1 cellular context compared by ENCODE assay signal in genomic region chr10:130136214-130137076, GRCh38.
TF ChIP-seq lines count a peak whose summit lies in the region.

Gene GLRX3 (plus strand): TSS chr10:130136391. CDS start chr10:130136421, 30 bp downstream.

TF ChIP-seq in HepG2, 621 proteins besides CTCF, POLR2A, EP300 and RAD21 (continued from another document and continues in another):
- TF ChIP-seq, protein P1, sequence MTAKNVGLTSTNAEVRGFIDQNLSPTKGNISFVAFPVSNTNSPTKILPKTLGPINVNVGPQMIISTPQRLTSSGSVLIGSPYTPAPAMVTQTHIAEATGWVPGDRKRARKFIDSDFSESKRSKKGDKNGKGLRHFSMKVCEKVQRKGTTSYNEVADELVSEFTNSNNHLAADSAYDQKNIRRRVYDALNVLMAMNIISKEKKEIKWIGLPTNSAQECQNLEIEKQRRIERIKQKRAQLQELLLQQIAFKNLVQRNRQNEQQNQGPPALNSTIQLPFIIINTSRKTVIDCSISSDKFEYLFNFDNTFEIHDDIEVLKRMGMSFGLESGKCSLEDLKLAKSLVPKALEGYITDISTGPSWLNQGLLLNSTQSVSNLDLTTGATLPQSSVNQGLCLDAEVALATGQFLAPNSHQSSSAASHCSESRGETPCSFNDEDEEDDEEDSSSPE (CRISPR knock-in tag; IDR thresholded peaks at IDR 0.05), result peak; percentile 67; the same call in 1 of the 2 replicates
- TF ChIP-seq ZBTB37 (CRISPR knock-in tag; IDR thresholded peaks at IDR 0.05) (no peak), ELF1 (CRISPR knock-in tag; IDR thresholded peaks at IDR 0.05) (peak; percentile 64), POGZ (CRISPR knock-in tag; IDR thresholded peaks at IDR 0.05) (peak; percentile 27; the same call in 1 of the 2 replicates), ZNF496 (CRISPR knock-in tag; IDR thresholded peaks at IDR 0.05; ENCODE audit: insufficient replicate concordance) (no peak), ZSCAN9 (CRISPR knock-in tag; IDR thresholded peaks at IDR 0.05; ENCODE audit: borderline replicate concordance) (no peak), KLF12 (CRISPR knock-in tag; IDR thresholded peaks at IDR 0.05; ENCODE audit: borderline replicate concordance) (peak; percentile 7; the same call in 1 of the 2 replicates), AGO2 (optimal IDR thresholded peaks at IDR 0.05; ENCODE audit: low read depth, low read length) (peak; percentile 83), TCF12 (IDR thresholded peaks at IDR 0.05) (no peak), TCF12 (CRISPR knock-in tag; IDR thresholded peaks at IDR 0.05) (peak; percentile 49; the same call in 1 of the 2 replicates), DR1 (CRISPR knock-in tag; IDR thresholded peaks at IDR 0.05) (no peak; the same call in 1 of the 2 replicates), BRD4 (CRISPR knock-in tag; IDR thresholded peaks at IDR 0.05) (peak; percentile 59; the same call in 1 of the 2 replicates), GFI1 (CRISPR knock-in tag; IDR thresholded peaks at IDR 0.05; ENCODE audit: borderline replicate concordance) (0 out of 2 replicates have a peak, but pooled peaks have one; percentile 7), ZNF501 (CRISPR knock-in tag; IDR thresholded peaks at IDR 0.05) (peak; percentile 89), CBX2 (IDR thresholded peaks at IDR 0.05; ENCODE audit: low read depth, low read length) (no peak), CBX2 (CRISPR knock-in tag; IDR thresholded peaks at IDR 0.05; ENCODE audit: low read depth) (no peak), ATF2 (CRISPR knock-in tag; IDR thresholded peaks at IDR 0.05) (peak; percentile 25; the same call in 1 of the 2 replicates), STAT5B (CRISPR knock-in tag; IDR thresholded peaks at IDR 0.05) (0 out of 2 replicates have a peak, but pooled peaks have one; percentile 47), ZNF878 (CRISPR knock-in tag; IDR thresholded peaks at IDR 0.05) (peak; percentile 66), POLR2AphosphoS5 (IDR thresholded peaks at IDR 0.05; ENCODE audit: low read depth, low read length) (peak; percentile 79), ZNF746 (CRISPR knock-in tag; IDR thresholded peaks at IDR 0.05) (no peak), ZNF615 (CRISPR knock-in tag; IDR thresholded peaks at IDR 0.05; ENCODE audit: borderline replicate concordance) (no peak), ASH2L (IDR thresholded peaks at IDR 0.05; ENCODE audit: insufficient read length, low read depth, low read length) (peak; percentile 88), TBP (CRISPR knock-in tag; IDR thresholded peaks at IDR 0.05) (peak; percentile 57; the same call in 1 of the 2 replicates), HDAC6 (IDR thresholded peaks at IDR 0.05; ENCODE audit: low read depth, low read length) (no peak), GABPA (IDR thresholded peaks at IDR 0.05; ENCODE audit: low read depth, low read length) (peak; percentile 49; the same call in 1 of the 2 replicates), GABPA (CRISPR knock-in tag; IDR thresholded peaks at IDR 0.05; ENCODE audit: low read depth) (peak; percentile 60), ZNF253 (CRISPR knock-in tag; IDR thresholded peaks at IDR 0.05; ENCODE audit: borderline replicate concordance) (no peak), SRSF1 (optimal IDR thresholded peaks at IDR 0.05; ENCODE audit: low read depth, low read length) (no peak), HDAC1 (CRISPR knock-in tag; IDR thresholded peaks at IDR 0.05) (peak; percentile 72), POLR2AphosphoS2 (IDR thresholded peaks at IDR 0.05; ENCODE audit: low read depth, low read length) (no peak), ZNF350 (CRISPR knock-in tag; IDR thresholded peaks at IDR 0.05; ENCODE audit: borderline replicate concordance, low read depth) (peak; percentile 36; the same call in 1 of the 2 replicates)
- TF ChIP-seq, protein P2, sequence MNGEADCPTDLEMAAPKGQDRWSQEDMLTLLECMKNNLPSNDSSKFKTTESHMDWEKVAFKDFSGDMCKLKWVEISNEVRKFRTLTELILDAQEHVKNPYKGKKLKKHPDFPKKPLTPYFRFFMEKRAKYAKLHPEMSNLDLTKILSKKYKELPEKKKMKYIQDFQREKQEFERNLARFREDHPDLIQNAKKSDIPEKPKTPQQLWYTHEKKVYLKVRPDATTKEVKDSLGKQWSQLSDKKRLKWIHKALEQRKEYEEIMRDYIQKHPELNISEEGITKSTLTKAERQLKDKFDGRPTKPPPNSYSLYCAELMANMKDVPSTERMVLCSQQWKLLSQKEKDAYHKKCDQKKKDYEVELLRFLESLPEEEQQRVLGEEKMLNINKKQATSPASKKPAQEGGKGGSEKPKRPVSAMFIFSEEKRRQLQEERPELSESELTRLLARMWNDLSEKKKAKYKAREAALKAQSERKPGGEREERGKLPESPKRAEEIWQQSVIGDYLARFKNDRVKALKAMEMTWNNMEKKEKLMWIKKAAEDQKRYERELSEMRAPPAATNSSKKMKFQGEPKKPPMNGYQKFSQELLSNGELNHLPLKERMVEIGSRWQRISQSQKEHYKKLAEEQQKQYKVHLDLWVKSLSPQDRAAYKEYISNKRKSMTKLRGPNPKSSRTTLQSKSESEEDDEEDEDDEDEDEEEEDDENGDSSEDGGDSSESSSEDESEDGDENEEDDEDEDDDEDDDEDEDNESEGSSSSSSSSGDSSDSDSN (CRISPR knock-in tag; IDR thresholded peaks at IDR 0.05), result peak; percentile 77
- TF ChIP-seq, protein P3, sequence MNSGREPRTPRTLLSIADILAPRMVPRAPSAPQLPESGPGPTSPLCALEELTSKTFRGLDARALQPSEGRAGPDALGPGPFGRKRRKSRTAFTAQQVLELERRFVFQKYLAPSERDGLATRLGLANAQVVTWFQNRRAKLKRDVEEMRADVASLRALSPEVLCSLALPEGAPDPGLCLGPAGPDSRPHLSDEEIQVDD (CRISPR knock-in tag; IDR thresholded peaks at IDR 0.05; ENCODE audit: borderline replicate concordance), result no peak; the same call in 1 of the 2 replicates
- TF ChIP-seq, protein P4, sequence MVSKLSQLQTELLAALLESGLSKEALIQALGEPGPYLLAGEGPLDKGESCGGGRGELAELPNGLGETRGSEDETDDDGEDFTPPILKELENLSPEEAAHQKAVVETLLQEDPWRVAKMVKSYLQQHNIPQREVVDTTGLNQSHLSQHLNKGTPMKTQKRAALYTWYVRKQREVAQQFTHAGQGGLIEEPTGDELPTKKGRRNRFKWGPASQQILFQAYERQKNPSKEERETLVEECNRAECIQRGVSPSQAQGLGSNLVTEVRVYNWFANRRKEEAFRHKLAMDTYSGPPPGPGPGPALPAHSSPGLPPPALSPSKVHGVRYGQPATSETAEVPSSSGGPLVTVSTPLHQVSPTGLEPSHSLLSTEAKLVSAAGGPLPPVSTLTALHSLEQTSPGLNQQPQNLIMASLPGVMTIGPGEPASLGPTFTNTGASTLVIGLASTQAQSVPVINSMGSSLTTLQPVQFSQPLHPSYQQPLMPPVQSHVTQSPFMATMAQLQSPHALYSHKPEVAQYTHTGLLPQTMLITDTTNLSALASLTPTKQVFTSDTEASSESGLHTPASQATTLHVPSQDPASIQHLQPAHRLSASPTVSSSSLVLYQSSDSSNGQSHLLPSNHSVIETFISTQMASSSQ (IDR thresholded peaks at IDR 0.05; ENCODE audit: low read depth), result no peak
- TF ChIP-seq, protein P4 (CRISPR knock-in tag; IDR thresholded peaks at IDR 0.05; ENCODE audit: borderline replicate concordance), result 0 out of 2 replicates have a peak, but pooled peaks have one; percentile 24
- TF ChIP-seq, protein P5, sequence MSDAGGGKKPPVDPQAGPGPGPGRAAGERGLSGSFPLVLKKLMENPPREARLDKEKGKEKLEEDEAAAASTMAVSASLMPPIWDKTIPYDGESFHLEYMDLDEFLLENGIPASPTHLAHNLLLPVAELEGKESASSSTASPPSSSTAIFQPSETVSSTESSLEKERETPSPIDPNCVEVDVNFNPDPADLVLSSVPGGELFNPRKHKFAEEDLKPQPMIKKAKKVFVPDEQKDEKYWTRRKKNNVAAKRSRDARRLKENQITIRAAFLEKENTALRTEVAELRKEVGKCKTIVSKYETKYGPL (CRISPR knock-in tag; IDR thresholded peaks at IDR 0.05), result peak; percentile 37; the same call in 1 of the 2 replicates
- TF ChIP-seq, protein P6, sequence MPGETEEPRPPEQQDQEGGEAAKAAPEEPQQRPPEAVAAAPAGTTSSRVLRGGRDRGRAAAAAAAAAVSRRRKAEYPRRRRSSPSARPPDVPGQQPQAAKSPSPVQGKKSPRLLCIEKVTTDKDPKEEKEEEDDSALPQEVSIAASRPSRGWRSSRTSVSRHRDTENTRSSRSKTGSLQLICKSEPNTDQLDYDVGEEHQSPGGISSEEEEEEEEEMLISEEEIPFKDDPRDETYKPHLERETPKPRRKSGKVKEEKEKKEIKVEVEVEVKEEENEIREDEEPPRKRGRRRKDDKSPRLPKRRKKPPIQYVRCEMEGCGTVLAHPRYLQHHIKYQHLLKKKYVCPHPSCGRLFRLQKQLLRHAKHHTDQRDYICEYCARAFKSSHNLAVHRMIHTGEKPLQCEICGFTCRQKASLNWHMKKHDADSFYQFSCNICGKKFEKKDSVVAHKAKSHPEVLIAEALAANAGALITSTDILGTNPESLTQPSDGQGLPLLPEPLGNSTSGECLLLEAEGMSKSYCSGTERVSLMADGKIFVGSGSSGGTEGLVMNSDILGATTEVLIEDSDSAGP (CRISPR knock-in tag; IDR thresholded peaks at IDR 0.05; ENCODE audit: borderline replicate concordance), result peak; percentile 59; the same call in 1 of the 2 replicates
- TF ChIP-seq, protein P7, sequence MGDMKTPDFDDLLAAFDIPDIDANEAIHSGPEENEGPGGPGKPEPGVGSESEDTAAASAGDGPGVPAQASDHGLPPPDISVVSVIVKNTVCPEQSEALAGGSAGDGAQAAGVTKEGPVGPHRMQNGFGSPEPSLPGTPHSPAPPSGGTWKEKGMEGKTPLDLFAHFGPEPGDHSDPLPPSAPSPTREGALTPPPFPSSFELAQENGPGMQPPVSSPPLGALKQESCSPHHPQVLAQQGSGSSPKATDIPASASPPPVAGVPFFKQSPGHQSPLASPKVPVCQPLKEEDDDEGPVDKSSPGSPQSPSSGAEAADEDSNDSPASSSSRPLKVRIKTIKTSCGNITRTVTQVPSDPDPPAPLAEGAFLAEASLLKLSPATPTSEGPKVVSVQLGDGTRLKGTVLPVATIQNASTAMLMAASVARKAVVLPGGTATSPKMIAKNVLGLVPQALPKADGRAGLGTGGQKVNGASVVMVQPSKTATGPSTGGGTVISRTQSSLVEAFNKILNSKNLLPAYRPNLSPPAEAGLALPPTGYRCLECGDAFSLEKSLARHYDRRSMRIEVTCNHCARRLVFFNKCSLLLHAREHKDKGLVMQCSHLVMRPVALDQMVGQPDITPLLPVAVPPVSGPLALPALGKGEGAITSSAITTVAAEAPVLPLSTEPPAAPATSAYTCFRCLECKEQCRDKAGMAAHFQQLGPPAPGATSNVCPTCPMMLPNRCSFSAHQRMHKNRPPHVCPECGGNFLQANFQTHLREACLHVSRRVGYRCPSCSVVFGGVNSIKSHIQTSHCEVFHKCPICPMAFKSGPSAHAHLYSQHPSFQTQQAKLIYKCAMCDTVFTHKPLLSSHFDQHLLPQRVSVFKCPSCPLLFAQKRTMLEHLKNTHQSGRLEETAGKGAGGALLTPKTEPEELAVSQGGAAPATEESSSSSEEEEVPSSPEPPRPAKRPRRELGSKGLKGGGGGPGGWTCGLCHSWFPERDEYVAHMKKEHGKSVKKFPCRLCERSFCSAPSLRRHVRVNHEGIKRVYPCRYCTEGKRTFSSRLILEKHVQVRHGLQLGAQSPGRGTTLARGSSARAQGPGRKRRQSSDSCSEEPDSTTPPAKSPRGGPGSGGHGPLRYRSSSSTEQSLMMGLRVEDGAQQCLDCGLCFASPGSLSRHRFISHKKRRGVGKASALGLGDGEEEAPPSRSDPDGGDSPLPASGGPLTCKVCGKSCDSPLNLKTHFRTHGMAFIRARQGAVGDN (CRISPR knock-in tag; IDR thresholded peaks at IDR 0.05), result peak; percentile 76
- TF ChIP-seq, protein P8, sequence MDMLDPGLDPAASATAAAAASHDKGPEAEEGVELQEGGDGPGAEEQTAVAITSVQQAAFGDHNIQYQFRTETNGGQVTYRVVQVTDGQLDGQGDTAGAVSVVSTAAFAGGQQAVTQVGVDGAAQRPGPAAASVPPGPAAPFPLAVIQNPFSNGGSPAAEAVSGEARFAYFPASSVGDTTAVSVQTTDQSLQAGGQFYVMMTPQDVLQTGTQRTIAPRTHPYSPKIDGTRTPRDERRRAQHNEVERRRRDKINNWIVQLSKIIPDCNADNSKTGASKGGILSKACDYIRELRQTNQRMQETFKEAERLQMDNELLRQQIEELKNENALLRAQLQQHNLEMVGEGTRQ (IDR thresholded peaks at IDR 0.05; ENCODE audit: low read depth, low read length), result no peak
- TF ChIP-seq, protein P8 (CRISPR knock-in tag; IDR thresholded peaks at IDR 0.05; ENCODE audit: borderline replicate concordance), result no peak
